ENCODE assay signal across 18 cellular contexts in genomic region chr18:74241970-74242369, GRCh38. TPM values are rescaled to one million over a fixed set of nuclear protein-coding genes. Genes with fewer than 3 reads are reported as not detected.
DNase-seq lines count a peak whose midpoint lies in the region; ATAC-seq, FAIRE-seq and TF ChIP-seq lines count a peak whose summit lies in the region.
"Had no signal": no experiment of that assay in that cellular context is flagged by ENCODE, and none has a peak within 500 bp of the region (broad histone marks: within the 10 kb centered on the region; RNA-seq: fewer than 3 reads in every experiment).

No MANE protein-coding gene starts in this region.

- no peaks in the 10 kb centered on the region for H3K9me3 ChIP-seq in OCI-LY3 (ENCODE audit: insufficient read depth, low read length)
- no peaks in the 10 kb centered on the region for H3K9me3 ChIP-seq in pancreas
- no peaks in the 10 kb centered on the region for H3K9me3 ChIP-seq in transverse colon
- H3K9me3 ChIP-seq: SJCRH30 had no signal

- no peaks in the 10 kb centered on the region for H3K36me3 Mint-ChIP-seq in nephron progenitor cell (ENCODE audit: low read depth)
- H3K36me3 Mint-ChIP-seq: CD14-positive monocyte had no signal

- no peaks in the 10 kb centered on the region for H3K79me2 ChIP-seq in OCI-LY3 (ENCODE audit: low read length)

- H3K4me3 Mint-ChIP-seq in nephron progenitor cell = no peak overlapping the region
- H3K4me3 Mint-ChIP-seq: CD14-positive monocyte, HFFc6 had no signal

- no peaks in the 10 kb centered on the region for H3K9me3 Mint-ChIP-seq in nephron progenitor cell
- H3K9me3 Mint-ChIP-seq: CD14-positive monocyte, HFFc6 had no signal

- peak overlapping the region; percentile 39 for H3K4me2 ChIP-seq in OCI-LY3 (ENCODE audit: low read length)
- H3K4me2 ChIP-seq: KMS-11 had no signal

- 25 to 32% methylated on average over 3 of the region's 3 CpGs for WGBS in pancreas, 2 donors
- WGBS in transverse colon (ENCODE audit: low coverage in 1 of 2), 2 donors = 48 to 75% methylated on average over 3 of the region's 3 CpGs

- no peak for TF ChIP-seq CTCF in OCI-LY3 (IDR thresholded peaks at IDR 0.05; ENCODE audit: low read depth, low read length)
- TF ChIP-seq CTCF in pancreas (IDR thresholded peaks at IDR 0.05) = no peak
- no peak for TF ChIP-seq CTCF in transverse colon (IDR thresholded peaks at IDR 0.05)
- no peak for TF ChIP-seq CTCF in nephron progenitor cell (IDR thresholded peaks at IDR 0.05)

- in situ Hi-C loops in transverse colon (cut with MboI; ENCODE audit: low pct_ligation_motif_present in 1 of 4, low pct_unique_long_range_greater_than_20kb in 1 of 4, low sequenced_read_pairs in 3 of 4) = no loop called here

- H3K4me1 ChIP-seq in OCI-LY3 (ENCODE audit: low read length) (peaks cover 15% of the 10 kb centered on the region), pancreas (peaks cover 5 to 10% (median 8%) of the 10 kb centered on the region in 3 donors), transverse colon (peaks cover 0 to 6% (median 2%) of the 10 kb centered on the region in 4 donors)
- H3K4me1 ChIP-seq: SJCRH30 had no signal

- peak overlapping the region; percentile 58; the same call in 1 of the 2 replicates for H2AFZ ChIP-seq in OCI-LY3 (ENCODE audit: low read depth, low read length)

- peak overlapping the region; percentile 50 for H3K4me3 ChIP-seq in OCI-LY3 (ENCODE audit: low read length)
- H3K4me3 ChIP-seq in pancreas = peak overlapping the region in 1 of 4 donors; percentile 8
- H3K4me3 ChIP-seq in transverse colon = no peak overlapping the region
- H3K4me3 ChIP-seq: GM12878, SJCRH30 had no signal

- no peaks in the 10 kb centered on the region for H4K20me1 ChIP-seq in OCI-LY3 (ENCODE audit: insufficient read depth, low read length)

- H3K36me3 ChIP-seq in OCI-LY3 (replicated peaks; ENCODE audit: low read depth, low read length) (no peaks in the 10 kb centered on the region), pancreas (no peaks in the 10 kb centered on the region), transverse colon (no peaks in the 10 kb centered on the region)
- H3K36me3 ChIP-seq: SJCRH30 had no signal

- H3K4me1 Mint-ChIP-seq in nephron progenitor cell = no peaks in the 10 kb centered on the region

- no peak overlapping the region for H3K27ac Mint-ChIP-seq in nephron progenitor cell
- H3K27ac Mint-ChIP-seq: CD14-positive monocyte, HFFc6 had no signal

- H3K27me3 Mint-ChIP-seq in nephron progenitor cell (ENCODE audit: low read depth, poor library complexity) = peaks cover 9% of the 10 kb centered on the region

- ATAC-seq in left colon (peak; percentile 61), pancreas (peak; percentile 17 to 34 (median 23))

- H3K9ac ChIP-seq in OCI-LY3 (ENCODE audit: low read length) = no peak overlapping the region
- H3K9ac ChIP-seq: KMS-11 had no signal

- peaks cover 58% of the 10 kb centered on the region for H3K27me3 ChIP-seq in OCI-LY3 (ENCODE audit: low read depth, low read length)
- no peaks in the 10 kb centered on the region for H3K27me3 ChIP-seq in pancreas
- no peaks in the 10 kb centered on the region for H3K27me3 ChIP-seq in transverse colon
- H3K27me3 ChIP-seq: SJCRH30 had no signal

- FAIRE-seq in pancreas (lab: Jason Lieb, UNC) = no peak
- FAIRE-seq: GM12878, GM19239, H54 had no signal

- DNase-seq in left colon = no peak
- DNase-seq in pancreas = no peak
- no peak for DNase-seq in transverse colon
- DNase-seq in NCI-H748 (lab: John Stamatoyannopoulos, UW; ENCODE audit: unreplicated experiment) = no peak
- DNase-seq in nephron progenitor cell = no peak
- no peak for DNase-seq in EL
- DNase-seq: HFFc6, NCI-H1417 treated with DMSO at 0.1 percent for 48 hours, NCI-H187 treated with DMSO at 0.1 percent for 48 hours, NCI-H2227 treated with DMSO at 0.1 percent for 48 hours, NCI-H510A treated with DMSO at 0.1 percent for 48 hours, SJCRH30 had no signal

- intact Hi-C loops in left colon (cut with DNase I, micrococcal nuclease) = no loop called here
- intact Hi-C loops in pancreas (cut with DNase I) = no loop called here
- intact Hi-C loops in transverse colon (cut with DNase I; ENCODE audit: low total_unique reads) = no loop called here

- no peak overlapping the region for H3K27ac ChIP-seq in OCI-LY3 (ENCODE audit: low read length)
- H3K27ac ChIP-seq in pancreas = peak overlapping the region in 2 of 4 donors; percentile 34 to 69
- no peak overlapping the region for H3K27ac ChIP-seq in transverse colon
- H3K27ac ChIP-seq: KMS-11, SJCRH30 had no signal

- no peak for TF ChIP-seq POLR2A in transverse colon (IDR thresholded peaks at IDR 0.05)

- no peak for TF ChIP-seq EP300 in transverse colon (IDR thresholded peaks at IDR 0.05; ENCODE audit: low read depth)

RNA-seq across cellular contexts. Expression of gene CYB5A, which starts 49.8 kb away (rescaled TPM):
- total RNA-seq in left colon (100 to 1,000 TPM; 115 to 129 TPM), pancreas (100 to 1,000 TPM; 120 to 228 (median 177) TPM), transverse colon (100 to 1,000 TPM in 3 of 4 donors, 10 to 100 TPM in 1; 34.0 to 236 (median 173) TPM)
- polyA plus RNA-seq in pancreas = 100 to 1,000 TPM; 135 to 178 TPM
